Comparison of ENCODE assay signal across 8 cellular contexts in the genomic region with DNA sequence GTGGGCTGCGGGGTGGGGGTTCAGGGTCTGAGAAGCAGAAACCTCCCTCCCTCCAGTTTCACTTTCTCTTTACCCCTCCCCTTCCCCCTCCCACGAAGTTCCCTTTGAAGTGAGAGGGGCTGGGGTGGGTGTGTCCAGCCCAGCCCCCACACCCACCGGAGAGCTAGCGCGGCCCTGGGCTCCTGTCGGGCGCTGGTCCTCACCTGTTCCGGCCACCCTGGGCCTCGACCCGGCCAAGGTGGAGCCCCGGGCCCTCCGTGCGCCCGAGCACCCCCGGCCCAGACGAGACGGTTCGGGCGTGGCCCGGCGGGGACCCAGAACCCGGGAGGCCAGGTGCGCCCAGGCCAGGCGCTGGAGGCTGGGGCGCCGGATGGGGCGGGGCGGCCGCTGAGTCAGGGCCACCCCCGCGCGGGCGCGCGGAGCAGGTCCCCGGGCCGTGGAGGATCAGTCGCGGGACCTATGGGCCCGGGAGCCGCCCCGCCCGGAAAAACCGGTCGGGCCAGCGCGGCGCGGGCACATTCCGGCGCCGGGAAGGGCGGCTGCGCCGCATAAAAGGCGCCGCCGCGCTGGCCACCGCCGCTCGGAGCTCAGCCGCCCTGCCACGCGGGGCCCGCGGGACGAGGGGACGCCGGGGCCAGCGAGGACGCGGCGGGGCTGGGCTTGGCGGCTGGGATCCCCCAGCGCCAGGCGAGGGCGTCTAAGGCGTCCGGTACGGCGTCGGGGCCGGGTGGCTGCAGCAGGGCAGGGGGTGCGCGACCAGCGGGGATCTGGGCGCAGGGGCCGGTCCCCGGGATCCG. TPM values are rescaled to one million over a fixed set of nuclear protein-coding genes. Genes with fewer than 3 reads are reported as not detected.
DNase-seq lines count a peak whose midpoint lies in the region; ATAC-seq and TF ChIP-seq lines count a peak whose summit lies in the region.

No MANE protein-coding gene starts in this region.

- peaks cover 37 to 67% (median 57%) of the 10 kb centered on the region in 5 donors for H3K27me3 ChIP-seq in subcutaneous abdominal adipose tissue (ENCODE audit: control insufficient read depth in 5 of 5, insufficient read depth in 4 of 5, low read length in 5 of 5)

- no peaks in the 10 kb centered on the region for H3K36me3 Mint-ChIP-seq in T-helper 2 cell treated with Interferon-gamma antibody and Interleukin-4, amounts not matched to agents 5 μg/mL and 100 μg/mL, for 36 hours (ENCODE audit: low read depth)

- ATAC-seq in left lobe of liver (peak; percentile 57), GM21390 (IDR thresholded peaks at IDR 0.05; ENCODE audit: unreplicated experiment) (no peak)

- no peak overlapping the region for H3K9ac ChIP-seq in subcutaneous abdominal adipose tissue (ENCODE audit: low read length in 5 of 5)

- no peak overlapping the region for H3K27ac ChIP-seq in subcutaneous abdominal adipose tissue (ENCODE audit: low read depth, low read length)

- no peak overlapping the region for H3K4me3 Mint-ChIP-seq in T-helper 2 cell treated with Interferon-gamma antibody and Interleukin-4, amounts not matched to agents 5 μg/mL and 100 μg/mL, for 36 hours

- H3K9me3 Mint-ChIP-seq in T-helper 2 cell treated with Interferon-gamma antibody and Interleukin-4, amounts not matched to agents 5 μg/mL and 100 μg/mL, for 36 hours: no peaks in the 10 kb centered on the region

- no peak overlapping the region for H3K27ac Mint-ChIP-seq in T-helper 2 cell treated with Interferon-gamma antibody and Interleukin-4, amounts not matched to agents 5 μg/mL and 100 μg/mL, for 36 hours

- no peaks in the 10 kb centered on the region for H3K36me3 ChIP-seq in subcutaneous abdominal adipose tissue (ENCODE audit: control insufficient read depth in 5 of 5, insufficient read depth in 5 of 5, low read length in 5 of 5)

- peak; percentile 44 for DNase-seq in SIG-M5 treated with dmso at 0.1 percent for 504 hours (lab: John Stamatoyannopoulos, UW; ENCODE audit: unreplicated experiment)
- DNase-seq in SIG-M5 (lab: John Stamatoyannopoulos, UW): no peak
- DNase-seq in choroid plexus epithelial cell (ENCODE audit: low read depth): no peak
- peak; percentile 61 for DNase-seq in left lobe of liver (ENCODE audit: low spot score)
- DNase-seq in NCI-H2171 (lab: John Stamatoyannopoulos, UW): no peak
- DNase-seq in T-helper 2 cell treated with Interferon-gamma antibody and Interleukin-4, amounts not matched to agents 5 μg/mL and 100 μg/mL, for 36 hours (ENCODE audit: low spot score): no peak

- H3K4me1 Mint-ChIP-seq in T-helper 2 cell treated with Interferon-gamma antibody and Interleukin-4, amounts not matched to agents 5 μg/mL and 100 μg/mL, for 36 hours (ENCODE audit: low read depth): no peaks in the 10 kb centered on the region

- no peak for TF ChIP-seq CTCF in choroid plexus epithelial cell (conservative IDR thresholded peaks at IDR 0.05; ENCODE audit: low read depth, low read length)

- peaks cover 20% of the 10 kb centered on the region for H3K27me3 Mint-ChIP-seq in T-helper 2 cell treated with Interferon-gamma antibody and Interleukin-4, amounts not matched to agents 5 μg/mL and 100 μg/mL, for 36 hours (ENCODE audit: low read depth)

- peaks cover 0 to 15% (median 8%) of the 10 kb centered on the region in 5 donors for H3K4me1 ChIP-seq in subcutaneous abdominal adipose tissue (ENCODE audit: control insufficient read depth in 5 of 5, insufficient read depth in 5 of 5, low read length in 5 of 5)

- H3K9me3 ChIP-seq in subcutaneous abdominal adipose tissue (ENCODE audit: control insufficient read depth in 5 of 5, low read length in 5 of 5): peaks cover 0 to 4% (median 2%) of the 10 kb centered on the region in 5 donors

- H3K4me3 ChIP-seq in choroid plexus epithelial cell (ENCODE audit: low read depth, low read length) (peak overlapping the region; percentile 20), subcutaneous abdominal adipose tissue (ENCODE audit: low read depth in 1 of 5, low read length in 5 of 5) (peak overlapping the region in 3 of 5 donors; percentile 11 to 38 (median 36))

RNA-seq across cellular contexts. Expression of gene KIF26A, which starts 21.6 kb away (rescaled TPM):
- total RNA-seq in left lobe of liver: 1.3 TPM

RNA-seq across cellular contexts. Expression of gene ASPG, which starts 31.2 kb away (rescaled TPM):
- total RNA-seq in left lobe of liver: 282 TPM

Comparison
In these comparisons a context has a peak if more than half of its experiments do, and no peak if none do; other contexts are left out.
1. DNase-seq: peak in SIG-M5 treated with dmso at 0.1 percent for 504 hours (single experiment) and left lobe of liver (single experiment); none in SIG-M5 (single experiment), choroid plexus epithelial cell (single experiment), NCI-H2171 (single experiment) and T-helper 2 cell treated with Interferon-gamma antibody and Interleukin-4, amounts not matched to agents 5 μg/mL and 100 μg/mL, for 36 hours (single experiment).